In genomic region chr1:1092890-1093609, GRCh38 we compare ENCODE assay signal across 19 cellular contexts. TPM values are rescaled to one million over a fixed set of nuclear protein-coding genes. Genes with fewer than 3 reads are reported as not detected.
A peak's percentile ranks its signal among the peaks of the same experiment; 100 is the strongest.
DNase-seq lines count a peak whose midpoint lies in the region; ATAC-seq and TF ChIP-seq lines count a peak whose summit lies in the region.
"Had no signal": no experiment of that assay in that cellular context is flagged by ENCODE, and none has a peak within 500 bp of the region (broad histone marks: within the 10 kb centered on the region; RNA-seq: fewer than 3 reads in every experiment).

No MANE protein-coding gene starts in this region.

- H3K27ac ChIP-seq in naive thymus-derived CD4-positive, alpha-beta T cell (ENCODE audit: low read depth, low read length) = no peak overlapping the region
- H3K27ac ChIP-seq: colonic mucosa, ovary, right lobe of liver had no signal

- peak; percentile 33 for DNase-seq in activated CD8-positive, alpha-beta T cell treated with anti-CD3 and anti-CD28 coated beads for 36 hours
- DNase-seq in activated CD8-positive, alpha-beta T cell treated with anti-CD3 and anti-CD28 coated beads, Interleukin-2, amount 10 ng/mL, durations not matched to agents 7 days and 5 days = no peak
- peak; percentile 4 for DNase-seq in left colon
- no peak for DNase-seq in T-helper 2 cell treated with Interferon-gamma antibody and Interleukin-4, amounts not matched to agents 5 μg/mL and 100 μg/mL, for 36 hours (ENCODE audit: low spot score)
- no peak for DNase-seq in naive thymus-derived CD4-positive, alpha-beta T cell
- DNase-seq: colonic mucosa; KBM-7; MV-4-11; NCI-H1930; stimulated activated naive CD4-positive, alpha-beta T cell treated with Interleukin-2 at 50 U/mL for 16 hours had no signal

- H3K27me3 ChIP-seq in naive thymus-derived CD4-positive, alpha-beta T cell (ENCODE audit: control insufficient read depth in 2 of 2, insufficient read depth in 2 of 2, low read length in 2 of 2) = no peaks in the 10 kb centered on the region
- H3K27me3 ChIP-seq: colonic mucosa, ovary, right lobe of liver had no signal

- peaks cover 2% of the 10 kb centered on the region for H3K9me3 Mint-ChIP-seq in activated CD8-positive, alpha-beta T cell treated with anti-CD3 and anti-CD28 coated beads for 36 hours
- H3K9me3 Mint-ChIP-seq in activated CD8-positive, alpha-beta T cell treated with anti-CD3 and anti-CD28 coated beads, Interleukin-2, amount 10 ng/mL, durations not matched to agents 7 days and 5 days (ENCODE audit: insufficient read depth) = peaks cover 4% of the 10 kb centered on the region
- no peaks in the 10 kb centered on the region for H3K9me3 Mint-ChIP-seq in activated T-helper 17 cell treated with anti-CD3 and anti-CD28 coated beads, Interleukin-2, amount 50 U/mL, for 72 hours
- no peaks in the 10 kb centered on the region for H3K9me3 Mint-ChIP-seq in stimulated activated naive CD8-positive, alpha-beta T cell treated with anti-CD3 and anti-CD28 coated beads, Interleukin-15, Interleukin-2, amounts not matched to agents 100 ng/mL and 50 ng/mL, for 24 hours
- no peaks in the 10 kb centered on the region for H3K9me3 Mint-ChIP-seq in T-helper 2 cell treated with Interferon-gamma antibody and Interleukin-4, amounts not matched to agents 5 μg/mL and 100 μg/mL, for 36 hours
- H3K9me3 Mint-ChIP-seq in naive thymus-derived CD4-positive, alpha-beta T cell = peaks cover 0 to 6% (median 0%) of the 10 kb centered on the region in 11 donors
- H3K9me3 Mint-ChIP-seq: activated naive CD4-positive, alpha-beta T cell treated with anti-CD3 and anti-CD28 coated beads, Interleukin-2, amount 50 U/mL, for 72 hours had no signal

- H3K36me3 Mint-ChIP-seq in activated CD8-positive, alpha-beta T cell treated with anti-CD3 and anti-CD28 coated beads for 36 hours (ENCODE audit: low read depth) = peaks cover 9% of the 10 kb centered on the region
- peaks cover 16% of the 10 kb centered on the region for H3K36me3 Mint-ChIP-seq in activated CD8-positive, alpha-beta T cell treated with anti-CD3 and anti-CD28 coated beads, Interleukin-2, amount 10 ng/mL, durations not matched to agents 7 days and 5 days (ENCODE audit: low read depth)
- H3K36me3 Mint-ChIP-seq in activated T-helper 17 cell treated with anti-CD3 and anti-CD28 coated beads, Interleukin-2, amount 50 U/mL, for 72 hours (ENCODE audit: low read depth) = no peaks in the 10 kb centered on the region
- peaks cover 16% of the 10 kb centered on the region for H3K36me3 Mint-ChIP-seq in stimulated activated naive CD8-positive, alpha-beta T cell treated with anti-CD3 and anti-CD28 coated beads, Interleukin-15, Interleukin-2, amounts not matched to agents 100 ng/mL and 50 ng/mL, for 24 hours (ENCODE audit: low read depth)
- no peaks in the 10 kb centered on the region for H3K36me3 Mint-ChIP-seq in T-helper 2 cell treated with Interferon-gamma antibody and Interleukin-4, amounts not matched to agents 5 μg/mL and 100 μg/mL, for 36 hours (ENCODE audit: low read depth)
- H3K36me3 Mint-ChIP-seq in naive thymus-derived CD4-positive, alpha-beta T cell = peaks cover 0 to 12% (median 3%) of the 10 kb centered on the region in 5 donors

- H3K27me3 Mint-ChIP-seq in activated CD8-positive, alpha-beta T cell treated with anti-CD3 and anti-CD28 coated beads for 36 hours = no peaks in the 10 kb centered on the region
- H3K27me3 Mint-ChIP-seq in activated CD8-positive, alpha-beta T cell treated with anti-CD3 and anti-CD28 coated beads, Interleukin-2, amount 10 ng/mL, durations not matched to agents 7 days and 5 days (ENCODE audit: low read depth) = no peaks in the 10 kb centered on the region
- H3K27me3 Mint-ChIP-seq in activated T-helper 17 cell treated with anti-CD3 and anti-CD28 coated beads, Interleukin-2, amount 50 U/mL, for 72 hours = no peaks in the 10 kb centered on the region
- no peaks in the 10 kb centered on the region for H3K27me3 Mint-ChIP-seq in stimulated activated naive CD8-positive, alpha-beta T cell treated with anti-CD3 and anti-CD28 coated beads, Interleukin-15, Interleukin-2, amounts not matched to agents 100 ng/mL and 50 ng/mL, for 24 hours
- H3K27me3 Mint-ChIP-seq in T-helper 2 cell treated with Interferon-gamma antibody and Interleukin-4, amounts not matched to agents 5 μg/mL and 100 μg/mL, for 36 hours (ENCODE audit: low read depth) = no peaks in the 10 kb centered on the region
- H3K27me3 Mint-ChIP-seq in naive thymus-derived CD4-positive, alpha-beta T cell = no peaks in the 10 kb centered on the region

- peaks cover 0 to 3% of the 10 kb centered on the region in 2 donors for H3K4me1 ChIP-seq in naive thymus-derived CD4-positive, alpha-beta T cell (ENCODE audit: control insufficient read depth in 2 of 2, insufficient read depth in 2 of 2, low read length in 2 of 2)
- H3K4me1 ChIP-seq: colonic mucosa, right lobe of liver had no signal

- H3K9me3 ChIP-seq in naive thymus-derived CD4-positive, alpha-beta T cell (ENCODE audit: control insufficient read depth in 2 of 3, low read length in 3 of 3) = no peaks in the 10 kb centered on the region
- H3K9me3 ChIP-seq: colonic mucosa, ovary, right lobe of liver had no signal

- H3K4me3 Mint-ChIP-seq in activated CD8-positive, alpha-beta T cell treated with anti-CD3 and anti-CD28 coated beads for 36 hours = no peak overlapping the region
- H3K4me3 Mint-ChIP-seq in activated CD8-positive, alpha-beta T cell treated with anti-CD3 and anti-CD28 coated beads, Interleukin-2, amount 10 ng/mL, durations not matched to agents 7 days and 5 days = no peak overlapping the region
- H3K4me3 Mint-ChIP-seq in activated T-helper 17 cell treated with anti-CD3 and anti-CD28 coated beads, Interleukin-2, amount 50 U/mL, for 72 hours = no peak overlapping the region
- no peak overlapping the region for H3K4me3 Mint-ChIP-seq in stimulated activated naive CD8-positive, alpha-beta T cell treated with anti-CD3 and anti-CD28 coated beads, Interleukin-15, Interleukin-2, amounts not matched to agents 100 ng/mL and 50 ng/mL, for 24 hours
- no peak overlapping the region for H3K4me3 Mint-ChIP-seq in T-helper 2 cell treated with Interferon-gamma antibody and Interleukin-4, amounts not matched to agents 5 μg/mL and 100 μg/mL, for 36 hours
- no peak overlapping the region for H3K4me3 Mint-ChIP-seq in naive thymus-derived CD4-positive, alpha-beta T cell

- H3K36me3 ChIP-seq in naive thymus-derived CD4-positive, alpha-beta T cell (ENCODE audit: control insufficient read depth in 2 of 3, insufficient read depth in 3 of 3, low read length in 3 of 3) = no peaks in the 10 kb centered on the region
- H3K36me3 ChIP-seq: colonic mucosa, ovary, right lobe of liver had no signal

- TF ChIP-seq CTCF in activated CD8-positive, alpha-beta T cell treated with anti-CD3 and anti-CD28 coated beads for 36 hours (IDR thresholded peaks at IDR 0.05) = no peak

- H3K4me3 ChIP-seq in naive thymus-derived CD4-positive, alpha-beta T cell (ENCODE audit: low read length) = no peak overlapping the region
- H3K4me3 ChIP-seq: colonic mucosa, lung, ovary, right lobe of liver had no signal

- CTCF ChIA-PET in activated CD8-positive, alpha-beta T cell treated with anti-CD3 and anti-CD28 coated beads for 36 hours (lab: Charles Lee) = no interaction called here
- CTCF ChIA-PET in activated CD8-positive, alpha-beta T cell treated with anti-CD3 and anti-CD28 coated beads, Interleukin-2, amount 10 ng/mL, durations not matched to agents 7 days and 5 days (lab: Charles Lee) = interaction anchor here (1.0 kb wide), 1 partner anchor 29 kb away, joined by 4 read pairs; no protein-coding TSS in a partner anchor
- CTCF ChIA-PET in naive thymus-derived CD4-positive, alpha-beta T cell (lab: Charles Lee) = interaction anchor here (0.7 kb wide), 1 partner anchor 29 kb away, joined by 3 read pairs; no protein-coding TSS in a partner anchor

- H3K27ac Mint-ChIP-seq in activated CD8-positive, alpha-beta T cell treated with anti-CD3 and anti-CD28 coated beads for 36 hours = no peak overlapping the region
- H3K27ac Mint-ChIP-seq in activated CD8-positive, alpha-beta T cell treated with anti-CD3 and anti-CD28 coated beads, Interleukin-2, amount 10 ng/mL, durations not matched to agents 7 days and 5 days = no peak overlapping the region
- H3K27ac Mint-ChIP-seq in activated T-helper 17 cell treated with anti-CD3 and anti-CD28 coated beads, Interleukin-2, amount 50 U/mL, for 72 hours = no peak overlapping the region
- peak overlapping the region; percentile 38 for H3K27ac Mint-ChIP-seq in stimulated activated naive CD8-positive, alpha-beta T cell treated with anti-CD3 and anti-CD28 coated beads, Interleukin-15, Interleukin-2, amounts not matched to agents 100 ng/mL and 50 ng/mL, for 24 hours
- H3K27ac Mint-ChIP-seq in T-helper 2 cell treated with Interferon-gamma antibody and Interleukin-4, amounts not matched to agents 5 μg/mL and 100 μg/mL, for 36 hours = no peak overlapping the region
- H3K27ac Mint-ChIP-seq in naive thymus-derived CD4-positive, alpha-beta T cell = peak overlapping the region in 1 of 9 donors; percentile 17
- H3K27ac Mint-ChIP-seq: activated naive CD4-positive, alpha-beta T cell treated with anti-CD3 and anti-CD28 coated beads, Interleukin-2, amount 50 U/mL, for 72 hours had no signal

- POLR2A ChIA-PET in activated CD8-positive, alpha-beta T cell treated with anti-CD3 and anti-CD28 coated beads for 36 hours (lab: Charles Lee) = interaction anchor here (1.4 kb wide), 2 partner anchors 9 to 13 kb away, joined by 3 to 6 read pairs; no protein-coding TSS in a partner anchor
- POLR2A ChIA-PET in activated CD8-positive, alpha-beta T cell treated with anti-CD3 and anti-CD28 coated beads, Interleukin-2, amount 10 ng/mL, durations not matched to agents 7 days and 5 days (lab: Charles Lee) = no interaction called here
- POLR2A ChIA-PET in naive thymus-derived CD4-positive, alpha-beta T cell (lab: Charles Lee) = no interaction called here

- peak; percentile 55 for ATAC-seq in activated CD8-positive, alpha-beta T cell treated with anti-CD3 and anti-CD28 coated beads for 36 hours
- no peak for ATAC-seq in activated CD8-positive, alpha-beta T cell treated with anti-CD3 and anti-CD28 coated beads, Interleukin-2, amount 10 ng/mL, durations not matched to agents 7 days and 5 days
- peak; percentile 40 for ATAC-seq in activated T-helper 17 cell treated with anti-CD3 and anti-CD28 coated beads, Interleukin-2, amount 50 U/mL, for 72 hours (replicated peaks)
- peak; percentile 35 for ATAC-seq in left colon
- no peak for ATAC-seq in naive thymus-derived CD4-positive, alpha-beta T cell
- ATAC-seq in HG03280 (IDR thresholded peaks at IDR 0.05; ENCODE audit: unreplicated experiment) = no peak

- intact Hi-C loops in activated CD8-positive, alpha-beta T cell treated with anti-CD3 and anti-CD28 coated beads for 36 hours (cut with micrococcal nuclease) = no loop called here
- intact Hi-C loops in left colon (cut with DNase I, micrococcal nuclease) = no loop called here
- intact Hi-C loops in naive thymus-derived CD4-positive, alpha-beta T cell (cut with micrococcal nuclease) = no loop called here

- peaks cover 11% of the 10 kb centered on the region for H3K4me1 Mint-ChIP-seq in activated CD8-positive, alpha-beta T cell treated with anti-CD3 and anti-CD28 coated beads for 36 hours (ENCODE audit: low read depth)
- H3K4me1 Mint-ChIP-seq in activated CD8-positive, alpha-beta T cell treated with anti-CD3 and anti-CD28 coated beads, Interleukin-2, amount 10 ng/mL, durations not matched to agents 7 days and 5 days (ENCODE audit: low read depth) = peaks cover 4% of the 10 kb centered on the region
- no peaks in the 10 kb centered on the region for H3K4me1 Mint-ChIP-seq in activated T-helper 17 cell treated with anti-CD3 and anti-CD28 coated beads, Interleukin-2, amount 50 U/mL, for 72 hours
- H3K4me1 Mint-ChIP-seq in stimulated activated naive CD8-positive, alpha-beta T cell treated with anti-CD3 and anti-CD28 coated beads, Interleukin-15, Interleukin-2, amounts not matched to agents 100 ng/mL and 50 ng/mL, for 24 hours (ENCODE audit: low read depth) = peaks cover 18% of the 10 kb centered on the region
- no peaks in the 10 kb centered on the region for H3K4me1 Mint-ChIP-seq in T-helper 2 cell treated with Interferon-gamma antibody and Interleukin-4, amounts not matched to agents 5 μg/mL and 100 μg/mL, for 36 hours (ENCODE audit: low read depth)
- peaks cover 0 to 5% (median 0%) of the 10 kb centered on the region in 7 donors for H3K4me1 Mint-ChIP-seq in naive thymus-derived CD4-positive, alpha-beta T cell

RNA-seq across cellular contexts. Expression of gene RNF223, which starts 18.9 kb away (rescaled TPM):
- not detected for total RNA-seq in activated CD8-positive, alpha-beta T cell treated with anti-CD3 and anti-CD28 coated beads for 36 hours
- total RNA-seq in activated CD8-positive, alpha-beta T cell treated with anti-CD3 and anti-CD28 coated beads, Interleukin-2, amount 10 ng/mL, durations not matched to agents 7 days and 5 days = not detected
- not detected for total RNA-seq in activated T-helper 17 cell treated with anti-CD3 and anti-CD28 coated beads, Interleukin-2, amount 50 U/mL, for 72 hours
- total RNA-seq in left colon = 1 to 10 TPM; 3.4 to 5.3 TPM
- under 1 TPM in 1 of 5 experiments, not detected in 4; 0.32 TPM for total RNA-seq in naive thymus-derived CD4-positive, alpha-beta T cell
- not detected for polyA plus RNA-seq in naive thymus-derived CD4-positive, alpha-beta T cell
- total RNA-seq: A673; activated naive CD4-positive, alpha-beta T cell treated with anti-CD3 and anti-CD28 coated beads, Interleukin-2, amount 50 U/mL, for 72 hours; NCI-H460; right lobe of liver had no signal
- polyA plus RNA-seq: ovary had no signal

RNA-seq across cellular contexts. Expression of gene C1orf159, which starts 22.8 kb away (rescaled TPM):
- total RNA-seq in activated CD8-positive, alpha-beta T cell treated with anti-CD3 and anti-CD28 coated beads for 36 hours = 10 to 100 TPM; 17.5 to 20.3 TPM
- total RNA-seq in activated CD8-positive, alpha-beta T cell treated with anti-CD3 and anti-CD28 coated beads, Interleukin-2, amount 10 ng/mL, durations not matched to agents 7 days and 5 days = 10 to 100 TPM; 24.5 to 26.8 TPM
- total RNA-seq in activated T-helper 17 cell treated with anti-CD3 and anti-CD28 coated beads, Interleukin-2, amount 50 U/mL, for 72 hours = 10 to 100 TPM; 15.7 to 18.8 TPM
- total RNA-seq in left colon = 10 to 100 TPM; 17.6 to 28.6 TPM
- total RNA-seq in naive thymus-derived CD4-positive, alpha-beta T cell = 10 to 100 TPM; 17.6 to 21.9 (median 19.6) TPM
- 10 to 100 TPM in 1 of 2 donors, 1 to 10 TPM in 1; 6.4 to 10.5 TPM for polyA plus RNA-seq in naive thymus-derived CD4-positive, alpha-beta T cell

Comparison
In these comparisons a context has a peak if more than half of its experiments do, and no peak if none do; other contexts are left out.
1. ATAC-seq: peak in activated CD8-positive, alpha-beta T cell treated with anti-CD3 and anti-CD28 coated beads for 36 hours (single experiment), activated T-helper 17 cell treated with anti-CD3 and anti-CD28 coated beads, Interleukin-2, amount 50 U/mL, for 72 hours (single experiment) and left colon (single experiment); none in activated CD8-positive, alpha-beta T cell treated with anti-CD3 and anti-CD28 coated beads, Interleukin-2, amount 10 ng/mL, durations not matched to agents 7 days and 5 days (single experiment), naive thymus-derived CD4-positive, alpha-beta T cell (single experiment) and HG03280 (single experiment).
2. DNase-seq: peak in activated CD8-positive, alpha-beta T cell treated with anti-CD3 and anti-CD28 coated beads for 36 hours (single experiment) and left colon (2 of 2); none in activated CD8-positive, alpha-beta T cell treated with anti-CD3 and anti-CD28 coated beads, Interleukin-2, amount 10 ng/mL, durations not matched to agents 7 days and 5 days (single experiment), T-helper 2 cell treated with Interferon-gamma antibody and Interleukin-4, amounts not matched to agents 5 μg/mL and 100 μg/mL, for 36 hours (single experiment) and naive thymus-derived CD4-positive, alpha-beta T cell (0 of 9).